ENCODE assay signal across 18 cellular contexts in genomic region chr9:98128316-98128715, GRCh38. TPM values are rescaled to one million over a fixed set of nuclear protein-coding genes. Genes with fewer than 3 reads are reported as not detected.
"Had no signal": no experiment of that assay in that cellular context is flagged by ENCODE, and none has a peak within 500 bp of the region (broad histone marks: within the 10 kb centered on the region; RNA-seq: fewer than 3 reads in every experiment).

No MANE protein-coding gene starts in this region.

- H3K36me3 ChIP-seq: pancreas, right lobe of liver, thyroid gland had no signal

- H3K27ac ChIP-seq: pancreas, prostate gland, right lobe of liver, suprapubic skin, thyroid gland, vagina had no signal

- H3K4me3 ChIP-seq: heart left ventricle, mucosa of descending colon, pancreas, prostate gland, right lobe of liver, suprapubic skin, thyroid gland, upper lobe of left lung, vagina had no signal

- H3K9me3 ChIP-seq: heart left ventricle, mucosa of descending colon, pancreas, prostate gland, right lobe of liver, suprapubic skin, thyroid gland, upper lobe of left lung, vagina had no signal

- H3K27me3 Mint-ChIP-seq: naive thymus-derived CD8-positive, alpha-beta T cell had no signal

- DNase-seq: cortex of kidney; effector memory CD4-positive, alpha-beta T cell; heart left ventricle; hippocampal formation; kidney glomerular epithelial cell; mucosa of descending colon; naive thymus-derived CD8-positive, alpha-beta T cell; nucleus accumbens; pancreas; right lobe of liver; stimulated activated naive CD8-positive, alpha-beta T cell treated with anti-CD3 and anti-CD28 coated beads, Interleukin-15, Interleukin-2, amounts not matched to agents 100 U/mL and 50 U/mL, for 24 hours; thyroid gland had no signal

- H3K4me1 ChIP-seq: pancreas, prostate gland, right lobe of liver, suprapubic skin, thyroid gland, upper lobe of left lung, vagina had no signal

- H3K9me3 Mint-ChIP-seq: naive thymus-derived CD8-positive, alpha-beta T cell had no signal

- ATAC-seq: esophagus mucosa; heart left ventricle; mucosa of descending colon; naive thymus-derived CD8-positive, alpha-beta T cell; stimulated activated naive CD8-positive, alpha-beta T cell treated with anti-CD3 and anti-CD28 coated beads, Interleukin-15, Interleukin-2, amounts not matched to agents 100 U/mL and 50 U/mL, for 24 hours had no signal

- H3K27me3 ChIP-seq: heart left ventricle, pancreas, right lobe of liver, suprapubic skin, thyroid gland, upper lobe of left lung, vagina had no signal

- H3K4me3 Mint-ChIP-seq: naive thymus-derived CD8-positive, alpha-beta T cell had no signal

RNA-seq across cellular contexts. Expression of gene TRIM14, which starts 9.3 kb away (rescaled TPM):
- polyA plus RNA-seq: neural cell had no signal
